In the genomic region with DNA sequence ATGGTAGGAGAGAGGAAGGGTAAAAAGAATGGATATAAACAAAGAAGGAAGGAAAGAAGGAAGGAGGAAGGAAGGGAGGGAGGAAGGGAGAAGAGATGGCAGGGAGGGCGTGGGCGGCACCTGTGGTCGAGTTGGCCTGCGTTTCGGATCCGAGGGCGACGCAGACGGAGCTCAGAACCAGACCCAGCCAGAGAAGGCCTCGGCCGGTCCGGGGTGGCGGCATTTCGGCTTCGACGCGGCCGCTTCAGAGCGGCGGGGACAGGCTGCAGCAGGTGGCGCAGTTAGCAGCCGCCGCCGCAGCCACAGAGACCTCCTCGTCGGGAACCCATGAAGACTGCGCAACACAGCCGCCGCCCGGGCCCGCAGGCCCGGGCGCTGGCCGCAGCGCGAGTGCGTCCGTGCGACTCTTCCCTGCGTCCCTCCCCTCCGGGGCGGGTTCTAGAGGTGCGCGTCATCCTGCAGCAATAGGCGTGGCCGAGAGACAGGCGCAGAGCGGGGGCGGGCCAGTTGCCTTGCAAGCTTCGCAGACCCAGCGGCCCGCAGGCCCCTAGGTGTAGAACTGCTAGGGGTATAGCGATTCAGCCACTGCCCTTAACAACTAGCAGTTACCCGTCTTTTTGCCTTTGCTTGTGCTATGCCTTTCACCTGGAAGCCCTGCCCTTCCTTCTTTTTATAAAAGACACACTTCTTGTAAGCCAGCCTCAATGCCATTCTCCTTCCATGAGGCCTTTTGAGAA, we compare ENCODE assay signal across 1 cellular context.
TF ChIP-seq lines count a peak whose summit lies in the region.

A gene with protein sequence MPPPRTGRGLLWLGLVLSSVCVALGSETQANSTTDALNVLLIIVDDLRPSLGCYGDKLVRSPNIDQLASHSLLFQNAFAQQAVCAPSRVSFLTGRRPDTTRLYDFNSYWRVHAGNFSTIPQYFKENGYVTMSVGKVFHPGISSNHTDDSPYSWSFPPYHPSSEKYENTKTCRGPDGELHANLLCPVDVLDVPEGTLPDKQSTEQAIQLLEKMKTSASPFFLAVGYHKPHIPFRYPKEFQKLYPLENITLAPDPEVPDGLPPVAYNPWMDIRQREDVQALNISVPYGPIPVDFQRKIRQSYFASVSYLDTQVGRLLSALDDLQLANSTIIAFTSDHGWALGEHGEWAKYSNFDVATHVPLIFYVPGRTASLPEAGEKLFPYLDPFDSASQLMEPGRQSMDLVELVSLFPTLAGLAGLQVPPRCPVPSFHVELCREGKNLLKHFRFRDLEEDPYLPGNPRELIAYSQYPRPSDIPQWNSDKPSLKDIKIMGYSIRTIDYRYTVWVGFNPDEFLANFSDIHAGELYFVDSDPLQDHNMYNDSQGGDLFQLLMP (minus strand): TSS at position 392 of the 737 bp plus-strand sequence. CDS start 169 bp downstream, at position 223.

TF ChIP-seq in GM12878, 131 proteins besides CTCF, POLR2A, EP300 and RAD21 (continued from another document and continues in another):
- TF ChIP-seq, protein P1, sequence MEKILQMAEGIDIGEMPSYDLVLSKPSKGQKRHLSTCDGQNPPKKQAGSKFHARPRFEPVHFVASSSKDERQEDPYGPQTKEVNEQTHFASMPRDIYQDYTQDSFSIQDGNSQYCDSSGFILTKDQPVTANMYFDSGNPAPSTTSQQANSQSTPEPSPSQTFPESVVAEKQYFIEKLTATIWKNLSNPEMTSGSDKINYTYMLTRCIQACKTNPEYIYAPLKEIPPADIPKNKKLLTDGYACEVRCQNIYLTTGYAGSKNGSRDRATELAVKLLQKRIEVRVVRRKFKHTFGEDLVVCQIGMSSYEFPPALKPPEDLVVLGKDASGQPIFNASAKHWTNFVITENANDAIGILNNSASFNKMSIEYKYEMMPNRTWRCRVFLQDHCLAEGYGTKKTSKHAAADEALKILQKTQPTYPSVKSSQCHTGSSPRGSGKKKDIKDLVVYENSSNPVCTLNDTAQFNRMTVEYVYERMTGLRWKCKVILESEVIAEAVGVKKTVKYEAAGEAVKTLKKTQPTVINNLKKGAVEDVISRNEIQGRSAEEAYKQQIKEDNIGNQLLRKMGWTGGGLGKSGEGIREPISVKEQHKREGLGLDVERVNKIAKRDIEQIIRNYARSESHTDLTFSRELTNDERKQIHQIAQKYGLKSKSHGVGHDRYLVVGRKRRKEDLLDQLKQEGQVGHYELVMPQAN (conservative IDR thresholded peaks at IDR 0.05) = peak; percentile 55; the same call in 1 of the 2 replicates
- TF ChIP-seq, protein P2, sequence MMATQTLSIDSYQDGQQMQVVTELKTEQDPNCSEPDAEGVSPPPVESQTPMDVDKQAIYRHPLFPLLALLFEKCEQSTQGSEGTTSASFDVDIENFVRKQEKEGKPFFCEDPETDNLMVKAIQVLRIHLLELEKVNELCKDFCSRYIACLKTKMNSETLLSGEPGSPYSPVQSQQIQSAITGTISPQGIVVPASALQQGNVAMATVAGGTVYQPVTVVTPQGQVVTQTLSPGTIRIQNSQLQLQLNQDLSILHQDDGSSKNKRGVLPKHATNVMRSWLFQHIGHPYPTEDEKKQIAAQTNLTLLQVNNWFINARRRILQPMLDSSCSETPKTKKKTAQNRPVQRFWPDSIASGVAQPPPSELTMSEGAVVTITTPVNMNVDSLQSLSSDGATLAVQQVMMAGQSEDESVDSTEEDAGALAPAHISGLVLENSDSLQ (IDR thresholded peaks at IDR 0.05) = 0 out of 2 replicates have a peak, but pooled peaks have one; percentile 35
- TF ChIP-seq MXI1 (IDR thresholded peaks at IDR 0.05; ENCODE audit: low read depth, low read length) (no peak; the same call in 1 of the 2 replicates), MYB (IDR thresholded peaks at IDR 0.05; ENCODE audit: borderline replicate concordance, low read depth, low read length) (no peak), ETV6 (conservative IDR thresholded peaks at IDR 0.05 in 1 of 2, IDR thresholded peaks at IDR 0.05 in 1 of 2; ENCODE audit: borderline replicate concordance in 1 of 2, low read depth in 1 of 2) (no peak), ZSCAN29 (IDR thresholded peaks at IDR 0.05) (no peak), TCF3 (IDR thresholded peaks at IDR 0.05; ENCODE audit: borderline replicate concordance, insufficient read depth, low read depth, low read length) (0 out of 2 replicates have a peak, but pooled peaks have one; percentile 35), NFXL1 (IDR thresholded peaks at IDR 0.05; ENCODE audit: borderline replicate concordance) (no peak), NR2F1 (conservative IDR thresholded peaks at IDR 0.05) (0 out of 2 replicates have a peak, but pooled peaks have one; percentile 34), YY1 (IDR thresholded peaks at IDR 0.05; ENCODE audit: low read depth, low read length) (peak; percentile 23; the same call in 1 of the 2 replicates), NR2C1 (IDR thresholded peaks at IDR 0.05) (no peak), KDM1A (IDR thresholded peaks at IDR 0.05; ENCODE audit: borderline replicate concordance) (no peak), CBX3 (IDR thresholded peaks at IDR 0.05; ENCODE audit: borderline replicate concordance, low read depth) (no peak), RFX5 (IDR thresholded peaks at IDR 0.05; ENCODE audit: low read depth, low read length) (peak; percentile 34; the same call in 1 of the 2 replicates), KAT2A (conservative IDR thresholded peaks at IDR 0.05; ENCODE audit: control insufficient read depth, low read depth, low read length) (no peak), HDAC2 (IDR thresholded peaks at IDR 0.05) (no peak), TARDBP (IDR thresholded peaks at IDR 0.05; ENCODE audit: borderline replicate concordance) (no peak), STAT1 (conservative IDR thresholded peaks at IDR 0.05) (no peak), PAX5 (IDR thresholded peaks at IDR 0.05; ENCODE audit: borderline replicate concordance, low read depth, low read length) (no peak), HCFC1 (IDR thresholded peaks at IDR 0.05; ENCODE audit: low read length) (no peak), LARP7 (IDR thresholded peaks at IDR 0.05) (peak; percentile 63; the same call in 1 of the 2 replicates), ZNF217 (IDR thresholded peaks at IDR 0.05) (no peak), ZNF24 (IDR thresholded peaks at IDR 0.05) (0 out of 2 replicates have a peak, but pooled peaks have one; percentile 9), CBFB (IDR thresholded peaks at IDR 0.05; ENCODE audit: low read depth) (no peak), ESRRA (IDR thresholded peaks at IDR 0.05; ENCODE audit: low read length) (no peak), ZNF207 (IDR thresholded peaks at IDR 0.05; ENCODE audit: borderline replicate concordance) (no peak), NRF1 (conservative IDR thresholded peaks at IDR 0.05; ENCODE audit: low read depth, low read length) (no peak), JUND (IDR thresholded peaks at IDR 0.05; ENCODE audit: low read depth, low read length) (no peak)
- TF ChIP-seq, protein P3, sequence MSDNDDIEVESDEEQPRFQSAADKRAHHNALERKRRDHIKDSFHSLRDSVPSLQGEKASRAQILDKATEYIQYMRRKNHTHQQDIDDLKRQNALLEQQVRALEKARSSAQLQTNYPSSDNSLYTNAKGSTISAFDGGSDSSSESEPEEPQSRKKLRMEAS (IDR thresholded peaks at IDR 0.05; ENCODE audit: low read depth, low read length) = no peak
- TF ChIP-seq, protein P4, sequence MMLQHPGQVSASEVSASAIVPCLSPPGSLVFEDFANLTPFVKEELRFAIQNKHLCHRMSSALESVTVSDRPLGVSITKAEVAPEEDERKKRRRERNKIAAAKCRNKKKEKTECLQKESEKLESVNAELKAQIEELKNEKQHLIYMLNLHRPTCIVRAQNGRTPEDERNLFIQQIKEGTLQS (IDR thresholded peaks at IDR 0.05; ENCODE audit: borderline replicate concordance, extremely low read depth, low read depth, low read length) = no peak
- TF ChIP-seq, protein P5, sequence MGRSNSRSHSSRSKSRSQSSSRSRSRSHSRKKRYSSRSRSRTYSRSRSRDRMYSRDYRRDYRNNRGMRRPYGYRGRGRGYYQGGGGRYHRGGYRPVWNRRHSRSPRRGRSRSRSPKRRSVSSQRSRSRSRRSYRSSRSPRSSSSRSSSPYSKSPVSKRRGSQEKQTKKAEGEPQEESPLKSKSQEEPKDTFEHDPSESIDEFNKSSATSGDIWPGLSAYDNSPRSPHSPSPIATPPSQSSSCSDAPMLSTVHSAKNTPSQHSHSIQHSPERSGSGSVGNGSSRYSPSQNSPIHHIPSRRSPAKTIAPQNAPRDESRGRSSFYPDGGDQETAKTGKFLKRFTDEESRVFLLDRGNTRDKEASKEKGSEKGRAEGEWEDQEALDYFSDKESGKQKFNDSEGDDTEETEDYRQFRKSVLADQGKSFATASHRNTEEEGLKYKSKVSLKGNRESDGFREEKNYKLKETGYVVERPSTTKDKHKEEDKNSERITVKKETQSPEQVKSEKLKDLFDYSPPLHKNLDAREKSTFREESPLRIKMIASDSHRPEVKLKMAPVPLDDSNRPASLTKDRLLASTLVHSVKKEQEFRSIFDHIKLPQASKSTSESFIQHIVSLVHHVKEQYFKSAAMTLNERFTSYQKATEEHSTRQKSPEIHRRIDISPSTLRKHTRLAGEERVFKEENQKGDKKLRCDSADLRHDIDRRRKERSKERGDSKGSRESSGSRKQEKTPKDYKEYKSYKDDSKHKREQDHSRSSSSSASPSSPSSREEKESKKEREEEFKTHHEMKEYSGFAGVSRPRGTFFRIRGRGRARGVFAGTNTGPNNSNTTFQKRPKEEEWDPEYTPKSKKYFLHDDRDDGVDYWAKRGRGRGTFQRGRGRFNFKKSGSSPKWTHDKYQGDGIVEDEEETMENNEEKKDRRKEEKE (IDR thresholded peaks at IDR 0.05) = no peak
- TF ChIP-seq, protein P6, sequence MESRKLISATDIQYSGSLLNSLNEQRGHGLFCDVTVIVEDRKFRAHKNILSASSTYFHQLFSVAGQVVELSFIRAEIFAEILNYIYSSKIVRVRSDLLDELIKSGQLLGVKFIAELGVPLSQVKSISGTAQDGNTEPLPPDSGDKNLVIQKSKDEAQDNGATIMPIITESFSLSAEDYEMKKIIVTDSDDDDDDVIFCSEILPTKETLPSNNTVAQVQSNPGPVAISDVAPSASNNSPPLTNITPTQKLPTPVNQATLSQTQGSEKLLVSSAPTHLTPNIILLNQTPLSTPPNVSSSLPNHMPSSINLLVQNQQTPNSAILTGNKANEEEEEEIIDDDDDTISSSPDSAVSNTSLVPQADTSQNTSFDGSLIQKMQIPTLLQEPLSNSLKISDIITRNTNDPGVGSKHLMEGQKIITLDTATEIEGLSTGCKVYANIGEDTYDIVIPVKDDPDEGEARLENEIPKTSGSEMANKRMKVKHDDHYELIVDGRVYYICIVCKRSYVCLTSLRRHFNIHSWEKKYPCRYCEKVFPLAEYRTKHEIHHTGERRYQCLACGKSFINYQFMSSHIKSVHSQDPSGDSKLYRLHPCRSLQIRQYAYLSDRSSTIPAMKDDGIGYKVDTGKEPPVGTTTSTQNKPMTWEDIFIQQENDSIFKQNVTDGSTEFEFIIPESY (IDR thresholded peaks at IDR 0.05) = no peak
- TF ChIP-seq, protein P7, sequence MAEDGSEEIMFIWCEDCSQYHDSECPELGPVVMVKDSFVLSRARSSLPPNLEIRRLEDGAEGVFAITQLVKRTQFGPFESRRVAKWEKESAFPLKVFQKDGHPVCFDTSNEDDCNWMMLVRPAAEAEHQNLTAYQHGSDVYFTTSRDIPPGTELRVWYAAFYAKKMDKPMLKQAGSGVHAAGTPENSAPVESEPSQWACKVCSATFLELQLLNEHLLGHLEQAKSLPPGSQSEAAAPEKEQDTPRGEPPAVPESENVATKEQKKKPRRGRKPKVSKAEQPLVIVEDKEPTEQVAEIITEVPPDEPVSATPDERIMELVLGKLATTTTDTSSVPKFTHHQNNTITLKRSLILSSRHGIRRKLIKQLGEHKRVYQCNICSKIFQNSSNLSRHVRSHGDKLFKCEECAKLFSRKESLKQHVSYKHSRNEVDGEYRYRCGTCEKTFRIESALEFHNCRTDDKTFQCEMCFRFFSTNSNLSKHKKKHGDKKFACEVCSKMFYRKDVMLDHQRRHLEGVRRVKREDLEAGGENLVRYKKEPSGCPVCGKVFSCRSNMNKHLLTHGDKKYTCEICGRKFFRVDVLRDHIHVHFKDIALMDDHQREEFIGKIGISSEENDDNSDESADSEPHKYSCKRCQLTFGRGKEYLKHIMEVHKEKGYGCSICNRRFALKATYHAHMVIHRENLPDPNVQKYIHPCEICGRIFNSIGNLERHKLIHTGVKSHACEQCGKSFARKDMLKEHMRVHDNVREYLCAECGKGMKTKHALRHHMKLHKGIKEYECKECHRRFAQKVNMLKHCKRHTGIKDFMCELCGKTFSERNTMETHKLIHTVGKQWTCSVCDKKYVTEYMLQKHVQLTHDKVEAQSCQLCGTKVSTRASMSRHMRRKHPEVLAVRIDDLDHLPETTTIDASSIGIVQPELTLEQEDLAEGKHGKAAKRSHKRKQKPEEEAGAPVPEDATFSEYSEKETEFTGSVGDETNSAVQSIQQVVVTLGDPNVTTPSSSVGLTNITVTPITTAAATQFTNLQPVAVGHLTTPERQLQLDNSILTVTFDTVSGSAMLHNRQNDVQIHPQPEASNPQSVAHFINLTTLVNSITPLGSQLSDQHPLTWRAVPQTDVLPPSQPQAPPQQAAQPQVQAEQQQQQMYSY (CRISPR knock-in tag; IDR thresholded peaks at IDR 0.05) = no peak
- TF ChIP-seq, protein P8, sequence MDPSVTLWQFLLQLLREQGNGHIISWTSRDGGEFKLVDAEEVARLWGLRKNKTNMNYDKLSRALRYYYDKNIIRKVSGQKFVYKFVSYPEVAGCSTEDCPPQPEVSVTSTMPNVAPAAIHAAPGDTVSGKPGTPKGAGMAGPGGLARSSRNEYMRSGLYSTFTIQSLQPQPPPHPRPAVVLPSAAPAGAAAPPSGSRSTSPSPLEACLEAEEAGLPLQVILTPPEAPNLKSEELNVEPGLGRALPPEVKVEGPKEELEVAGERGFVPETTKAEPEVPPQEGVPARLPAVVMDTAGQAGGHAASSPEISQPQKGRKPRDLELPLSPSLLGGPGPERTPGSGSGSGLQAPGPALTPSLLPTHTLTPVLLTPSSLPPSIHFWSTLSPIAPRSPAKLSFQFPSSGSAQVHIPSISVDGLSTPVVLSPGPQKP (IDR thresholded peaks at IDR 0.05; ENCODE audit: low read depth, low read length) = no peak
- TF ChIP-seq, protein P9, sequence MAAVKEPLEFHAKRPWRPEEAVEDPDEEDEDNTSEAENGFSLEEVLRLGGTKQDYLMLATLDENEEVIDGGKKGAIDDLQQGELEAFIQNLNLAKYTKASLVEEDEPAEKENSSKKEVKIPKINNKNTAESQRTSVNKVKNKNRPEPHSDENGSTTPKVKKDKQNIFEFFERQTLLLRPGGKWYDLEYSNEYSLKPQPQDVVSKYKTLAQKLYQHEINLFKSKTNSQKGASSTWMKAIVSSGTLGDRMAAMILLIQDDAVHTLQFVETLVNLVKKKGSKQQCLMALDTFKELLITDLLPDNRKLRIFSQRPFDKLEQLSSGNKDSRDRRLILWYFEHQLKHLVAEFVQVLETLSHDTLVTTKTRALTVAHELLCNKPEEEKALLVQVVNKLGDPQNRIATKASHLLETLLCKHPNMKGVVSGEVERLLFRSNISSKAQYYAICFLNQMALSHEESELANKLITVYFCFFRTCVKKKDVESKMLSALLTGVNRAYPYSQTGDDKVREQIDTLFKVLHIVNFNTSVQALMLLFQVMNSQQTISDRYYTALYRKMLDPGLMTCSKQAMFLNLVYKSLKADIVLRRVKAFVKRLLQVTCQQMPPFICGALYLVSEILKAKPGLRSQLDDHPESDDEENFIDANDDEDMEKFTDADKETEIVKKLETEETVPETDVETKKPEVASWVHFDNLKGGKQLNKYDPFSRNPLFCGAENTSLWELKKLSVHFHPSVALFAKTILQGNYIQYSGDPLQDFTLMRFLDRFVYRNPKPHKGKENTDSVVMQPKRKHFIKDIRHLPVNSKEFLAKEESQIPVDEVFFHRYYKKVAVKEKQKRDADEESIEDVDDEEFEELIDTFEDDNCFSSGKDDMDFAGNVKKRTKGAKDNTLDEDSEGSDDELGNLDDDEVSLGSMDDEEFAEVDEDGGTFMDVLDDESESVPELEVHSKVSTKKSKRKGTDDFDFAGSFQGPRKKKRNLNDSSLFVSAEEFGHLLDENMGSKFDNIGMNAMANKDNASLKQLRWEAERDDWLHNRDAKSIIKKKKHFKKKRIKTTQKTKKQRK (IDR thresholded peaks at IDR 0.05; ENCODE audit: low read depth, low read length) = no peak
